25 cellular contexts compared by ENCODE assay signal in genomic region chr4:148632476-148632875, GRCh38.
A peak's percentile ranks its signal among the peaks of the same experiment; 100 is the strongest.
DNase-seq lines count a peak whose midpoint lies in the region; ATAC-seq, FAIRE-seq and TF ChIP-seq lines count a peak whose summit lies in the region.
"Had no signal": no experiment of that assay in that cellular context is flagged by ENCODE, and none has a peak within 500 bp of the region (broad histone marks: within the 10 kb centered on the region; RNA-seq: fewer than 3 reads in every experiment).

No MANE protein-coding gene starts in this region.

- peaks cover 6% of the 10 kb centered on the region for H3K4me1 ChIP-seq in mammary epithelial cell (ENCODE audit: insufficient read depth, low read length)
- H3K4me1 ChIP-seq in foreskin keratinocyte = no peaks in the 10 kb centered on the region
- H3K4me1 ChIP-seq in pancreas = no peaks in the 10 kb centered on the region
- no peaks in the 10 kb centered on the region for H3K4me1 ChIP-seq in HepG2 (ENCODE audit: insufficient read depth, low read length)
- H3K4me1 ChIP-seq: BLaER1 had no signal

- DNase-seq in mammary epithelial cell (peak; percentile 11), MCF 10A (ENCODE audit: unreplicated experiment) (no peak), bronchial epithelial cell (ENCODE audit: low read depth) (peak; percentile 73), foreskin keratinocyte (peak in 1 of 2 donors; percentile 13), pancreas (no peak), HPDE6-E6E7 (ENCODE audit: extremely low spot score) (no peak), HepG2 (ENCODE audit: low spot score) (no peak)
- DNase-seq: CD4-positive, CD25-positive, alpha-beta regulatory T cell; CD8-positive, alpha-beta T cell; DMS 273 treated with DMSO at 0.1 percent for 48 hours; DMS79; EL; GF-D8; H9 had no signal

- H3K4me1 Mint-ChIP-seq in MCF 10A (ENCODE audit: insufficient read depth, unreplicated experiment) = peaks cover 11% of the 10 kb centered on the region
- H3K4me1 Mint-ChIP-seq: B cell; CD4-positive, CD25-positive, alpha-beta regulatory T cell; GM23338; H9 had no signal

- dilution Hi-C loops in mammary epithelial cell (cut with HindIII; ENCODE audit: low sequenced_read_pairs) = no loop called here

- FAIRE-seq in bronchial epithelial cell (lab: Jason Lieb, UNC) (no peak), pancreas (lab: Jason Lieb, UNC) (peak; percentile 47), HepG2 (lab: Jason Lieb, UNC) (no peak)
- FAIRE-seq: A204.1, D721Med, GM12891, GM18507 had no signal

- H3K27ac ChIP-seq in mammary epithelial cell (ENCODE audit: insufficient read depth, low read depth, low read length) (no peak overlapping the region), foreskin keratinocyte (no peak overlapping the region), pancreas (no peak overlapping the region), HepG2 (ENCODE audit: extremely low read length, insufficient read depth, low read length) (no peak overlapping the region)
- H3K27ac ChIP-seq: 22Rv1, BLaER1, C4-2B had no signal

- H3K36me3 Mint-ChIP-seq in MCF 10A (ENCODE audit: insufficient read depth, unreplicated experiment) = no peaks in the 10 kb centered on the region
- H3K36me3 Mint-ChIP-seq: CD4-positive, CD25-positive, alpha-beta regulatory T cell; CD8-positive, alpha-beta T cell had no signal

- TF ChIP-seq EP300 in HepG2 (IDR thresholded peaks at IDR 0.05; ENCODE audit: low read depth in 2 of 2, low read length in 2 of 2) (no peak), HepG2 (CRISPR knock-in tag; IDR thresholded peaks at IDR 0.05; ENCODE audit: borderline replicate concordance) (no peak)

- no peaks in the 10 kb centered on the region for H3K27me3 ChIP-seq in mammary epithelial cell (ENCODE audit: insufficient read depth, low read length)
- H3K27me3 ChIP-seq in bronchial epithelial cell (ENCODE audit: control insufficient read depth, insufficient read depth, low read length) = no peaks in the 10 kb centered on the region
- no peaks in the 10 kb centered on the region for H3K27me3 ChIP-seq in foreskin keratinocyte
- H3K27me3 ChIP-seq in pancreas = no peaks in the 10 kb centered on the region
- H3K27me3 ChIP-seq in HepG2 (ENCODE audit: control insufficient read depth in 1 of 2, insufficient read depth in 2 of 2, low read length in 2 of 2) = no peaks in the 10 kb centered on the region
- H3K27me3 ChIP-seq: BLaER1 had no signal

- H3K9ac ChIP-seq in mammary epithelial cell (ENCODE audit: insufficient read depth, low read length) (no peak overlapping the region), HepG2 (ENCODE audit: insufficient read depth, low read depth, low read length) (no peak overlapping the region)
- H3K9ac ChIP-seq: BLaER1 had no signal

- no peak overlapping the region for H3K27ac Mint-ChIP-seq in MCF 10A (ENCODE audit: low read depth, unreplicated experiment)
- H3K27ac Mint-ChIP-seq: B cell; CD4-positive, CD25-positive, alpha-beta regulatory T cell; CD8-positive, alpha-beta T cell; GM23338; H9 had no signal

- no peaks in the 10 kb centered on the region for H3K36me3 ChIP-seq in mammary epithelial cell (ENCODE audit: insufficient read depth, low read length)
- H3K36me3 ChIP-seq in bronchial epithelial cell (ENCODE audit: control insufficient read depth, insufficient read depth, low read length) = no peaks in the 10 kb centered on the region
- no peaks in the 10 kb centered on the region for H3K36me3 ChIP-seq in pancreas
- H3K36me3 ChIP-seq in HepG2 (replicated peaks in 1 of 2; ENCODE audit: control insufficient read depth in 1 of 2, insufficient read depth in 2 of 2, low read length in 2 of 2) = no peaks in the 10 kb centered on the region
- H3K36me3 ChIP-seq: BLaER1 had no signal

- no peak overlapping the region for H3K4me3 Mint-ChIP-seq in MCF 10A (ENCODE audit: unreplicated experiment)
- H3K4me3 Mint-ChIP-seq: B cell; CD4-positive, CD25-positive, alpha-beta regulatory T cell; CD8-positive, alpha-beta T cell; GM23338; H9 had no signal

- WGBS in mammary epithelial cell (ENCODE audit: low coverage, missing lambda C conversion rate) = 39% methylated on average over 2 of the region's 2 CpGs
- 75 to 87% methylated on average over 2 of the region's 2 CpGs for WGBS in pancreas, 2 donors
- 2% methylated on average over 2 of the region's 2 CpGs for WGBS in HepG2 (ENCODE audit: low lambda C conversion rate)

- H2AFZ ChIP-seq in mammary epithelial cell (ENCODE audit: low read depth, low read length) (no peak overlapping the region), HepG2 (ENCODE audit: low read length) (no peak overlapping the region)
- H2AFZ ChIP-seq: GM23338 had no signal

- H4K20me1 ChIP-seq in mammary epithelial cell (ENCODE audit: insufficient read depth, low read length) = no peaks in the 10 kb centered on the region
- no peaks in the 10 kb centered on the region for H4K20me1 ChIP-seq in HepG2 (ENCODE audit: insufficient read depth, low read length)
- H4K20me1 ChIP-seq: BLaER1 had no signal

- H3K9me3 ChIP-seq in mammary epithelial cell (replicated peaks; ENCODE audit: insufficient read depth, low read length) = peaks cover 7% of the 10 kb centered on the region
- H3K9me3 ChIP-seq in pancreas = no peaks in the 10 kb centered on the region
- H3K9me3 ChIP-seq in HepG2 (ENCODE audit: low read length) = peaks cover 54% of the 10 kb centered on the region

- H3K79me2 ChIP-seq in mammary epithelial cell (ENCODE audit: insufficient read depth, low read length) (no peaks in the 10 kb centered on the region), HepG2 (ENCODE audit: insufficient read depth, low read length) (no peaks in the 10 kb centered on the region)

- CTCF ChIA-PET in mammary epithelial cell (lab: Charles Lee; ENCODE audit: low non-redundant PET) (no interaction called here), MCF 10A (lab: Yijun Ruan, JAX) (interaction anchor here (0.6 kb wide), 1 partner anchor 112 kb away, joined by 3 read pairs; no protein-coding TSS in a partner anchor), HepG2 (lab: Yijun Ruan, JAX; ENCODE audit: low intra/inter-chr PET ratio, low total read pairs) (no interaction called here)

- no peak for TF ChIP-seq CTCF in mammary epithelial cell (conservative IDR thresholded peaks at IDR 0.05 in 1 of 2, IDR thresholded peaks at IDR 0.05 in 1 of 2; ENCODE audit: extremely low read depth in 1 of 2, insufficient read depth in 1 of 2, low read depth in 1 of 2, low read length in 2 of 2)
- TF ChIP-seq CTCF in MCF 10A (IDR thresholded peaks at IDR 0.05; ENCODE audit: unreplicated experiment) = no peak
- no peak for TF ChIP-seq CTCF in bronchial epithelial cell (IDR thresholded peaks at IDR 0.05; ENCODE audit: insufficient read depth, low read length, severe bottlenecking)
- no peak for TF ChIP-seq CTCF in foreskin keratinocyte (conservative IDR thresholded peaks at IDR 0.05)
- TF ChIP-seq CTCF in pancreas (IDR thresholded peaks at IDR 0.05) = no peak
- no peak for TF ChIP-seq CTCF in HepG2 (CRISPR knock-in tag; IDR thresholded peaks at IDR 0.05)

- no peak for TF ChIP-seq POLR2A in HepG2 (IDR thresholded peaks at IDR 0.05; ENCODE audit: insufficient read depth in 1 of 2, low read depth in 2 of 2, low read length in 2 of 2)

- BruUV-seq in mammary epithelial cell (replicated peaks; lab: Mats Ljungman, UMichigan) = no TSS peak
- BruUV-seq in MCF 10A (replicated peaks; lab: Mats Ljungman, UMichigan) = no TSS peak
- BruUV-seq in HepG2 (replicated peaks; lab: Mats Ljungman, UMichigan) = no TSS peak

- H3K27me3 Mint-ChIP-seq in MCF 10A (ENCODE audit: insufficient read depth, unreplicated experiment) = no peaks in the 10 kb centered on the region
- H3K27me3 Mint-ChIP-seq: B cell had no signal

- intact Hi-C loops in mammary epithelial cell (cut with micrococcal nuclease) (no loop called here), MCF 10A (cut with micrococcal nuclease) (no loop called here), pancreas (cut with DNase I) (no loop called here), HepG2 (cut with micrococcal nuclease; ENCODE audit: unreplicated experiment) (no loop called here)

- H3K4me3 ChIP-seq in mammary epithelial cell (replicated peaks in 1 of 3; ENCODE audit: insufficient read depth in 1 of 3, low read depth in 2 of 3, low read length in 3 of 3) (no peak overlapping the region), bronchial epithelial cell (ENCODE audit: low read depth, low read length) (no peak overlapping the region), pancreas (no peak overlapping the region), HepG2 (replicated peaks in 1 of 3; ENCODE audit: insufficient read depth in 1 of 3, low read depth in 2 of 3, low read length in 3 of 3) (no peak overlapping the region)
- H3K4me3 ChIP-seq: BLaER1, GM23338 had no signal

- in situ Hi-C loops in mammary epithelial cell (cut with MboI; ENCODE audit: low sequenced_read_pairs in 2 of 2) (no loop called here), HepG2 (cut with HindIII; ENCODE audit: extremely low pct_ligation_motif_present, low pct_unique_long_range_greater_than_20kb) (no loop called here)

- POLR2A ChIA-PET in MCF 10A (lab: Yijun Ruan, JAX) (interaction anchor here (0.6 to 1.4 kb wide), 2 partner anchors 27 to 190 kb away, joined by 3 to 7 read pairs; partner anchors contain the start of gene NR3C2), HepG2 (lab: Yijun Ruan, JAX) (no interaction called here)

- ATAC-seq in foreskin keratinocyte = peak; percentile 54
- ATAC-seq in pancreas = no peak
- no peak for ATAC-seq in HG03175 (IDR thresholded peaks at IDR 0.05; ENCODE audit: unreplicated experiment)
- no peak for ATAC-seq in HepG2
- ATAC-seq: CD8-positive, alpha-beta T cell; GM23338; HCT116 had no signal

- TF ChIP-seq RAD21 in HepG2 (CRISPR knock-in tag; IDR thresholded peaks at IDR 0.05) = no peak

- no peaks in the 10 kb centered on the region for H3K9me3 Mint-ChIP-seq in MCF 10A (ENCODE audit: unreplicated experiment)

- H3K4me2 ChIP-seq in mammary epithelial cell (ENCODE audit: insufficient read depth, low read depth, low read length) = no peak overlapping the region
- H3K4me2 ChIP-seq in HepG2 (ENCODE audit: low read depth, low read length) = no peak overlapping the region
- H3K4me2 ChIP-seq: BLaER1, GM23338 had no signal

TF ChIP-seq in HepG2, 621 proteins besides CTCF, POLR2A, EP300 and RAD21 (continues in another document):
- no peak for TF ChIP-seq SRSF4 (IDR thresholded peaks at IDR 0.05; ENCODE audit: low read depth, low read length, poor library complexity, severe bottlenecking)
- TF ChIP-seq NRL (CRISPR knock-in tag; IDR thresholded peaks at IDR 0.05; ENCODE audit: borderline replicate concordance) = no peak
- no peak for TF ChIP-seq ZNF747 (CRISPR knock-in tag; IDR thresholded peaks at IDR 0.05; ENCODE audit: borderline replicate concordance)
- no peak for TF ChIP-seq TBL1XR1 (IDR thresholded peaks at IDR 0.05; ENCODE audit: borderline replicate concordance, low read length, partially characterized antibody)
- TF ChIP-seq TERF1 (CRISPR knock-in tag; IDR thresholded peaks at IDR 0.05) = no peak

Comparison
In these comparisons a context has a peak if more than half of its experiments do, and no peak if none do; other contexts are left out.
1. DNase-seq: peak in mammary epithelial cell (single experiment) and bronchial epithelial cell (single experiment); none in MCF 10A (single experiment), pancreas (0 of 6), HPDE6-E6E7 (single experiment) and HepG2 (single experiment).